10 cellular contexts compared by ENCODE assay signal in the genomic region with DNA sequence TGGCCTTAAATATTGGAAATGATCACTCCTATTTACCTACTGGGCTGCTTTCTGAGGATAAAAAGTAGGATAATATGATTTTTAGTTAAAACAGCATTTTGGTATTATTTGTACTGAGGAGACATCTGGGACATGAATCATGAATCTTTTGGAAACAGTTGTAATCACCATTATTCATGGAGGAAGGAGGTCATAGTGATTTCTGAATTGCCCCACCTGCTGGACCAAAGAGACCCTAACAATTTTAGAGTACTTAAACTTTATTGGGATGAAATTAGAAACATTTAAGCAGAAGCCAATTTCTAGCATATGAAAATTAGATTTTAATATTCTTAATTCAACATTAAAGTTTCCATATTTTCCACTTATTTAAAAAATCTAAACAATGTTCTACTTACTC.
A peak's percentile ranks its signal among the peaks of the same experiment; 100 is the strongest.
DNase-seq lines count a peak whose midpoint lies in the region; ATAC-seq, FAIRE-seq and TF ChIP-seq lines count a peak whose summit lies in the region.
"Had no signal": no experiment of that assay in that cellular context is flagged by ENCODE, and none has a peak within 500 bp of the region (broad histone marks: within the 10 kb centered on the region; RNA-seq: fewer than 3 reads in every experiment).

No MANE protein-coding gene starts in this region.

- no peak for TF ChIP-seq EP300 in GM12878 (IDR thresholded peaks at IDR 0.05; ENCODE audit: borderline replicate concordance in 1 of 2, control insufficient read depth in 1 of 2, low read depth in 2 of 2, low read length in 2 of 2)

- H3K4me3 Mint-ChIP-seq in Calu3 (ENCODE audit: low read depth, unreplicated experiment), result no peak overlapping the region
- H3K4me3 Mint-ChIP-seq in activated T-cell treated with anti-CD3 and anti-CD28 coated beads, Interleukin-2, amount 50 U/mL, for 4 hours, result no peak overlapping the region

- in situ Hi-C loops in GM12878 (cut with MboI), result no loop called here

- CTCF ChIA-PET in Calu3 (lab: Charles Lee), result interaction anchor here (2.3 kb wide), 1 partner anchor 112 kb away, joined by 6 read pairs; no protein-coding TSS in a partner anchor
- CTCF ChIA-PET in GM12878 (lab: Yijun Ruan, JAX), result interaction anchor here (1.0 to 1.3 kb wide), 6 partner anchors 14 to 314 kb away, joined by 3 to 5 read pairs (median 4); no protein-coding TSS in a partner anchor

- H3K4me1 ChIP-seq in GM12878 (ENCODE audit: control insufficient read depth, insufficient read depth, low read length) (no peaks in the 10 kb centered on the region), prostate gland (replicated peaks) (no peaks in the 10 kb centered on the region)

- no peak for TF ChIP-seq POLR2A in GM12878 (IDR thresholded peaks at IDR 0.05; ENCODE audit: low read depth, low read length)
- TF ChIP-seq POLR2A in prostate gland (IDR thresholded peaks at IDR 0.05), result no peak

- no peak overlapping the region for H3K27ac Mint-ChIP-seq in Calu3 (ENCODE audit: unreplicated experiment)

- H3K27me3 ChIP-seq in GM12878 (replicated peaks in 1 of 2; ENCODE audit: control insufficient read depth in 2 of 2, insufficient read depth in 2 of 2, low read length in 1 of 2), result no peaks in the 10 kb centered on the region
- H3K27me3 ChIP-seq in prostate gland (replicated peaks; ENCODE audit: insufficient read depth), result no peaks in the 10 kb centered on the region

- peaks cover 0 to 3% of the 10 kb centered on the region in 2 experiments; a peak in 1 of 4 replicates for H3K36me3 ChIP-seq in GM12878 (ENCODE audit: control insufficient read depth in 2 of 2, insufficient read depth in 2 of 2, low read length in 1 of 2)
- no peaks in the 10 kb centered on the region for H3K36me3 ChIP-seq in prostate gland

- ATAC-seq in GM12878, result peak; percentile 37; the same call in 1 of the 3 replicates
- ATAC-seq in GM19397 (IDR thresholded peaks at IDR 0.05; ENCODE audit: unreplicated experiment), result no peak
- no peak for ATAC-seq in activated T-cell treated with anti-CD3 and anti-CD28 coated beads, Interleukin-2, amount 50 U/mL, for 4 hours

- H3K9me3 ChIP-seq in GM12878 (replicated peaks; ENCODE audit: control insufficient read depth, insufficient read depth, low read length), result no peaks in the 10 kb centered on the region
- H3K9me3 ChIP-seq in prostate gland, result no peaks in the 10 kb centered on the region

- H3K79me2 ChIP-seq in GM12878 (ENCODE audit: control insufficient read depth, insufficient read depth, low read length), result no peaks in the 10 kb centered on the region

- RAD21 ChIA-PET in GM12878 (lab: Charles Lee; ENCODE audit: unreplicated experiment), result no interaction called here

- no peak overlapping the region for H3K27ac ChIP-seq in GM12878 (ENCODE audit: control insufficient read depth, insufficient read depth)
- H3K27ac ChIP-seq in prostate gland, result no peak overlapping the region

- H3K36me3 Mint-ChIP-seq in Calu3 (ENCODE audit: insufficient read depth, unreplicated experiment), result no peaks in the 10 kb centered on the region
- peaks cover 34% of the 10 kb centered on the region for H3K36me3 Mint-ChIP-seq in activated T-cell treated with anti-CD3 and anti-CD28 coated beads, Interleukin-2, amount 50 U/mL, for 4 hours (ENCODE audit: insufficient read depth)

- DNase-seq in Calu3 (peak; percentile 37), LHCN-M2 (ENCODE audit: low read depth) (peak; percentile 76), GM12878 (ENCODE audit: low read depth, low spot score) (no peak), lung microvascular endothelial cell (ENCODE audit: low read depth in 2 of 2) (peak; percentile 47 to 59), prostate gland (ENCODE audit: low spot score) (no peak), T1000 (lab: John Stamatoyannopoulos, UW) (no peak)
- no peak for DNase-seq in activated T-cell treated with anti-CD3 and anti-CD28 coated beads, Interleukin-2, amount 50 U/mL, for 4 hours
- DNase-seq: activated gamma-delta T cell had no signal

- H2AFZ ChIP-seq in GM12878 (ENCODE audit: control insufficient read depth, low read depth, low read length), result no peak overlapping the region

- no peak overlapping the region for H3K9ac ChIP-seq in GM12878 (ENCODE audit: control insufficient read depth, insufficient read depth, low read length)

- BruUV-seq in Calu3 (replicated peaks; lab: Mats Ljungman, UMichigan) (no TSS peak), GM12878 (replicated peaks; lab: Mats Ljungman, UMichigan) (no TSS peak)

- POLR2A ChIA-PET in GM12878 (lab: Charles Lee), result no interaction called here

- intact Hi-C loops in Calu3 (cut with micrococcal nuclease; ENCODE audit: unreplicated experiment), result loop anchor here (1.0 to 5.0 kb wide), 3 partner anchors 88 to 456 kb away; no protein-coding TSS in a partner anchor
- intact Hi-C loops in GM12878 (cut with micrococcal nuclease; ENCODE audit: unreplicated experiment), result loop anchor here (5.0 kb wide), 1 partner anchor 456 kb away; no protein-coding TSS in a partner anchor
- intact Hi-C loops in prostate gland (cut with DNase I), result no loop called here

- H3K9me3 Mint-ChIP-seq in Calu3 (ENCODE audit: low read depth, unreplicated experiment), result no peaks in the 10 kb centered on the region
- H3K9me3 Mint-ChIP-seq in activated T-cell treated with anti-CD3 and anti-CD28 coated beads, Interleukin-2, amount 50 U/mL, for 4 hours, result peaks cover 12% of the 10 kb centered on the region

- no peaks in the 10 kb centered on the region for H3K27me3 Mint-ChIP-seq in Calu3 (ENCODE audit: unreplicated experiment)
- H3K27me3 Mint-ChIP-seq in activated T-cell treated with anti-CD3 and anti-CD28 coated beads, Interleukin-2, amount 50 U/mL, for 4 hours (ENCODE audit: low read depth), result no peaks in the 10 kb centered on the region

- no peak overlapping the region for H3K4me3 ChIP-seq in GM12878
- no peak overlapping the region for H3K4me3 ChIP-seq in prostate gland

- H3K4me1 Mint-ChIP-seq in Calu3 (ENCODE audit: low read depth, unreplicated experiment), result no peaks in the 10 kb centered on the region
- H3K4me1 Mint-ChIP-seq in activated T-cell treated with anti-CD3 and anti-CD28 coated beads, Interleukin-2, amount 50 U/mL, for 4 hours (ENCODE audit: low read depth), result no peaks in the 10 kb centered on the region

- TF ChIP-seq RAD21 in GM12878 (IDR thresholded peaks at IDR 0.05; ENCODE audit: insufficient read depth, low read depth, low read length), result no peak

- peak; percentile 23 for FAIRE-seq in GM12878 (lab: Jason Lieb, UNC)
- FAIRE-seq: keratinocyte had no signal

- no peaks in the 10 kb centered on the region for H4K20me1 ChIP-seq in GM12878 (ENCODE audit: control insufficient read depth, insufficient read depth)

- SMC1A ChIA-PET in GM12878 (lab: Charles Lee; ENCODE audit: uncharacterized antibody, unreplicated experiment), result interaction anchor here (1.3 to 1.4 kb wide), 2 partner anchors 13 to 466 kb away, joined by 3 to 4 read pairs; no protein-coding TSS in a partner anchor

- no peak overlapping the region for H3K4me2 ChIP-seq in GM12878 (ENCODE audit: control insufficient read depth, insufficient read depth)

- TF ChIP-seq CTCF in Calu3 (IDR thresholded peaks at IDR 0.05; ENCODE audit: unreplicated experiment) (peak; percentile 48), GM12878 (IDR thresholded peaks at IDR 0.05 in 2 of 3, conservative IDR thresholded peaks at IDR 0.05 in 1 of 3; ENCODE audit: control insufficient read depth in 2 of 3, extremely low read depth in 1 of 3, insufficient read depth in 1 of 3, low read depth in 3 of 3, low read length in 3 of 3) (peak in 2 of 3 experiments; percentile 10 to 19; a peak in 2 of 6 replicates), prostate gland (IDR thresholded peaks at IDR 0.05) (no peak)

TF ChIP-seq in GM12878, 131 proteins besides CTCF, POLR2A, EP300 and RAD21:
- TF ChIP-seq CREM (IDR thresholded peaks at IDR 0.05; ENCODE audit: low read depth), result no peak
- TF ChIP-seq, protein P1, sequence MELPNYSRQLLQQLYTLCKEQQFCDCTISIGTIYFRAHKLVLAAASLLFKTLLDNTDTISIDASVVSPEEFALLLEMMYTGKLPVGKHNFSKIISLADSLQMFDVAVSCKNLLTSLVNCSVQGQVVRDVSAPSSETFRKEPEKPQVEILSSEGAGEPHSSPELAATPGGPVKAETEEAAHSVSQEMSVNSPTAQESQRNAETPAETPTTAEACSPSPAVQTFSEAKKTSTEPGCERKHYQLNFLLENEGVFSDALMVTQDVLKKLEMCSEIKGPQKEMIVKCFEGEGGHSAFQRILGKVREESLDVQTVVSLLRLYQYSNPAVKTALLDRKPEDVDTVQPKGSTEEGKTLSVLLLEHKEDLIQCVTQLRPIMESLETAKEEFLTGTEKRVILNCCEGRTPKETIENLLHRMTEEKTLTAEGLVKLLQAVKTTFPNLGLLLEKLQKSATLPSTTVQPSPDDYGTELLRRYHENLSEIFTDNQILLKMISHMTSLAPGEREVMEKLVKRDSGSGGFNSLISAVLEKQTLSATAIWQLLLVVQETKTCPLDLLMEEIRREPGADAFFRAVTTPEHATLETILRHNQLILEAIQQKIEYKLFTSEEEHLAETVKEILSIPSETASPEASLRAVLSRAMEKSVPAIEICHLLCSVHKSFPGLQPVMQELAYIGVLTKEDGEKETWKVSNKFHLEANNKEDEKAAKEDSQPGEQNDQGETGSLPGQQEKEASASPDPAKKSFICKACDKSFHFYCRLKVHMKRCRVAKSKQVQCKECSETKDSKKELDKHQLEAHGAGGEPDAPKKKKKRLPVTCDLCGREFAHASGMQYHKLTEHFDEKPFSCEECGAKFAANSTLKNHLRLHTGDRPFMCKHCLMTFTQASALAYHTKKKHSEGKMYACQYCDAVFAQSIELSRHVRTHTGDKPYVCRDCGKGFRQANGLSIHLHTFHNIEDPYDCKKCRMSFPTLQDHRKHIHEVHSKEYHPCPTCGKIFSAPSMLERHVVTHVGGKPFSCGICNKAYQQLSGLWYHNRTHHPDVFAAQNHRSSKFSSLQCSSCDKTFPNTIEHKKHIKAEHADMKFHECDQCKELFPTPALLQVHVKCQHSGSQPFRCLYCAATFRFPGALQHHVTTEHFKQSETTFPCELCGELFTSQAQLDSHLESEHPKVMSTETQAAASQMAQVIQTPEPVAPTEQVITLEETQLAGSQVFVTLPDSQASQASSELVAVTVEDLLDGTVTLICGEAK (IDR thresholded peaks at IDR 0.05; ENCODE audit: borderline replicate concordance), result peak; percentile 73
TF ChIP-seq in GM12878: peak in this region for 1.

Comparison
In these comparisons a context has a peak if more than half of its experiments do, and no peak if none do; other contexts are left out.
1. DNase-seq: peak in Calu3 (single experiment), LHCN-M2 (single experiment) and lung microvascular endothelial cell (2 of 2); none in GM12878 (single experiment), prostate gland (single experiment), T1000 (single experiment) and activated T-cell treated with anti-CD3 and anti-CD28 coated beads, Interleukin-2, amount 50 U/mL, for 4 hours (single experiment).
2. CTCF ChIP-seq: peak in Calu3 (single experiment) and GM12878 (2 of 3); none in prostate gland (0 of 4).